In the genomic region with DNA sequence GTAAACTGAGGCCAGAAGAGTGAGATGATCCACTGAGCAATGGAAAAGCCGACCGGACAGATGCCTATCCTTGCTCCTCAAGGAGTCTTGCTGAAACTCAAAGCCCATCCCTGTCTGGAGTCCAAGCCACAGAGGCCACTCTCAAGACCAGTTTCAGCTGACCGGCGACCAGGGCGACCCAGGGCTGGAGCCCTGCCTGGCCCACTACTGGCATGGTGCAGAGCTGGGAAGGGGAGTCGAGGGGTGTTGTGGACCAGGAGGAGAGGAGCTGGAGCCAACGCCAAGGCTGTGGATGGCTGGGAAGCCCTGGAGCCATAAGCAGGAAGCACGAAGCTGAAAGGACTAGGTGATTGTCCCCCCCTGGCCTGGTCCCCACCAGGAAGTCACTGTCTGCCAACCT, we compare ENCODE assay signal across 16 cellular contexts. TPM values are rescaled to one million over a fixed set of nuclear protein-coding genes. Genes with fewer than 3 reads are reported as not detected.
DNase-seq lines count a peak whose midpoint lies in the region; ATAC-seq and TF ChIP-seq lines count a peak whose summit lies in the region.
"Had no signal": no experiment of that assay in that cellular context is flagged by ENCODE, and none has a peak within 500 bp of the region (broad histone marks: within the 10 kb centered on the region; RNA-seq: fewer than 3 reads in every experiment).

No MANE protein-coding gene starts in this region.

- H4K20me1 ChIP-seq in BLaER1 treated with 17β-estradiol and CSF1 and Interleukin-3, amounts not matched to agents 10 nM and 100 nM = peaks cover 0 to 63% (median 0%) of the 10 kb centered on the region in 11 experiments; a peak in 3 of 22 replicates
- no peaks in the 10 kb centered on the region for H4K20me1 ChIP-seq in OCI-LY7 (ENCODE audit: insufficient read depth, low read length)
- H4K20me1 ChIP-seq in H9 (ENCODE audit: control insufficient read depth, insufficient read depth, insufficient read length) = no peaks in the 10 kb centered on the region

- H3K9me3 ChIP-seq in right atrium auricular region (no peaks in the 10 kb centered on the region), OCI-LY7 (ENCODE audit: low read length) (peaks cover 5% of the 10 kb centered on the region; the same call in 1 of the 2 replicates), H9 (ENCODE audit: control insufficient read depth, low read depth, low read length) (no peaks in the 10 kb centered on the region)
- H3K9me3 ChIP-seq in BLaER1 treated with 17β-estradiol and CSF1 and Interleukin-3, amounts not matched to agents 10 nM and 100 nM (replicated peaks in 1 of 11) = peaks cover 6 to 11% (median 9%) of the 10 kb centered on the region in 11 experiments; a peak in 18 of 22 replicates
- H3K9me3 ChIP-seq in effector memory CD4-positive, alpha-beta T cell (ENCODE audit: control insufficient read depth, low read length) = no peaks in the 10 kb centered on the region

- H3K4me1 ChIP-seq in right atrium auricular region (peaks cover 0 to 35% of the 10 kb centered on the region in 2 donors), OCI-LY7 (ENCODE audit: insufficient read depth, low read length, poor library complexity, severe bottlenecking) (peaks cover 52% of the 10 kb centered on the region), H9 (ENCODE audit: insufficient read depth, low read length) (no peaks in the 10 kb centered on the region; the same call in 1 of the 2 replicates)
- H3K4me1 ChIP-seq in BLaER1 treated with 17β-estradiol and CSF1 and Interleukin-3, amounts not matched to agents 10 nM and 100 nM = peaks cover 44 to 89% (median 79%) of the 10 kb centered on the region in 10 experiments
- H3K4me1 ChIP-seq in effector memory CD4-positive, alpha-beta T cell (ENCODE audit: control insufficient read depth, insufficient read depth, low read length, poor library complexity, severe bottlenecking) = no peaks in the 10 kb centered on the region

- no TSS peak for BruUV-seq in OCI-LY7 (replicated peaks; lab: Mats Ljungman, UMichigan)

- H3K4me1 Mint-ChIP-seq in progenitor cell of endocrine pancreas (ENCODE audit: low read depth) (peaks cover 9% of the 10 kb centered on the region), H9 (peaks cover 24 to 37% of the 10 kb centered on the region in 2 experiments)

- H3K4ac ChIP-seq in H9 (ENCODE audit: low read depth, low read length) = no peak overlapping the region

- H3K4me2 ChIP-seq in BLaER1 treated with 17β-estradiol and CSF1 and Interleukin-3, amounts not matched to agents 10 nM and 100 nM = peak overlapping the region in 8 of 11 experiments; percentile 83 to 99 (median 96); a peak in 16 of 22 replicates
- H3K4me2 ChIP-seq in OCI-LY7 (ENCODE audit: low read length) (peak overlapping the region; percentile 73; the same call in 1 of the 2 replicates), H9 (ENCODE audit: insufficient read depth, insufficient read length, low read length) (no peak overlapping the region)

- no peak overlapping the region for H2BK120ac ChIP-seq in H9 (ENCODE audit: low read depth, low read length, poor library complexity, severe bottlenecking)

- H3K36me3 ChIP-seq in right atrium auricular region (no peaks in the 10 kb centered on the region), OCI-LY7 (ENCODE audit: insufficient read depth, low read length) (no peaks in the 10 kb centered on the region)
- H3K36me3 ChIP-seq in BLaER1 treated with 17β-estradiol and CSF1 and Interleukin-3, amounts not matched to agents 10 nM and 100 nM = no peaks in the 10 kb centered on the region
- no peaks in the 10 kb centered on the region for H3K36me3 ChIP-seq in effector memory CD4-positive, alpha-beta T cell (ENCODE audit: control insufficient read depth, insufficient read depth, low read length)

- no peak overlapping the region for H2BK20ac ChIP-seq in H9 (ENCODE audit: low read depth, low read length, poor library complexity, severe bottlenecking)

- no peak overlapping the region for H3K14ac ChIP-seq in H9 (ENCODE audit: insufficient read depth, low read length)

- H3K27ac ChIP-seq in right atrium auricular region = no peak overlapping the region
- H3K27ac ChIP-seq in BLaER1 treated with 17β-estradiol and CSF1 and Interleukin-3, amounts not matched to agents 10 nM and 100 nM = peak overlapping the region in 6 of 11 experiments; percentile 9 to 99 (median 93); a peak in 9 of 22 replicates
- no peak overlapping the region for H3K27ac ChIP-seq in OCI-LY7 (ENCODE audit: low read depth, low read length, poor library complexity, severe bottlenecking)
- no peak overlapping the region for H3K27ac ChIP-seq in effector memory CD4-positive, alpha-beta T cell (ENCODE audit: insufficient read depth, low read length, poor library complexity, severe bottlenecking)
- no peak overlapping the region for H3K27ac ChIP-seq in H9 (ENCODE audit: insufficient read length, low read depth, low read length)
- H3K27ac ChIP-seq: C4-2B had no signal

- POLR2A ChIA-PET in OCI-LY7 (lab: Charles Lee) = no interaction called here

- no peak for ATAC-seq in Right ventricle myocardium inferior
- ATAC-seq: HCT116, HepG2 had no signal

- H3K9me3 Mint-ChIP-seq in progenitor cell of endocrine pancreas (ENCODE audit: low read depth) = peaks cover 5% of the 10 kb centered on the region
- peaks cover 3 to 4% of the 10 kb centered on the region in 2 experiments for H3K9me3 Mint-ChIP-seq in H9

- H4K8ac ChIP-seq in H9 (replicated peaks; ENCODE audit: insufficient read length, low read depth, low read length) = no peak overlapping the region

- peaks cover 2% of the 10 kb centered on the region for H3K36me3 Mint-ChIP-seq in progenitor cell of endocrine pancreas (ENCODE audit: insufficient read depth)
- peaks cover 0 to 2% (median 2%) of the 10 kb centered on the region in 3 experiments; a peak in 2 of 7 replicates for H3K36me3 Mint-ChIP-seq in H9 (ENCODE audit: insufficient read depth in 1 of 3, low read depth in 3 of 3)
- H3K36me3 Mint-ChIP-seq: CD4-positive, alpha-beta memory T cell had no signal

- intact Hi-C loops in Right ventricle myocardium inferior (cut with DNase I) (loop anchor here (10.0 kb wide), 1 partner anchor 138 kb away; no protein-coding TSS in a partner anchor), OCI-LY7 (cut with micrococcal nuclease; ENCODE audit: unreplicated experiment) (loop anchor here (5.0 kb wide), 1 partner anchor 55 kb away; a partner anchor contains a TSS)

- H3K27me3 ChIP-seq in right atrium auricular region = peaks cover 0 to 8% of the 10 kb centered on the region in 2 donors
- peaks cover 0 to 48% (median 0%) of the 10 kb centered on the region in 11 experiments; a peak in 8 of 22 replicates for H3K27me3 ChIP-seq in BLaER1 treated with 17β-estradiol and CSF1 and Interleukin-3, amounts not matched to agents 10 nM and 100 nM
- H3K27me3 ChIP-seq in effector memory CD4-positive, alpha-beta T cell (replicated peaks; ENCODE audit: control insufficient read depth, insufficient read depth, low read length, poor library complexity, severe bottlenecking) = peaks cover 17% of the 10 kb centered on the region
- no peaks in the 10 kb centered on the region for H3K27me3 ChIP-seq in H9 (ENCODE audit: insufficient read depth, low read length)

- no peak overlapping the region for H4K91ac ChIP-seq in H9 (ENCODE audit: insufficient read length, low read depth, low read length)

- no peak overlapping the region for H3K4me3 ChIP-seq in right atrium auricular region
- no peak overlapping the region for H3K4me3 ChIP-seq in BLaER1 treated with 17β-estradiol and CSF1 and Interleukin-3, amounts not matched to agents 10 nM and 100 nM
- no peak overlapping the region for H3K4me3 ChIP-seq in OCI-LY7 (ENCODE audit: low read depth, low read length, poor library complexity, severe bottlenecking)
- no peak overlapping the region for H3K4me3 ChIP-seq in effector memory CD4-positive, alpha-beta T cell (ENCODE audit: insufficient read depth, low read depth, low read length, poor library complexity, severe bottlenecking)

- H3K27ac Mint-ChIP-seq in progenitor cell of endocrine pancreas (peak overlapping the region; percentile 77), H9 (no peak overlapping the region)
- H3K27ac Mint-ChIP-seq: CD4-positive, alpha-beta memory T cell had no signal

- H3K18ac ChIP-seq in H9 (ENCODE audit: insufficient read length, low read depth, low read length) = no peak overlapping the region

- peak; percentile 23 for DNase-seq in Right ventricle myocardium inferior (ENCODE audit: missing footprints)
- no peak for DNase-seq in right atrium auricular region (ENCODE audit: low spot score)
- no peak for DNase-seq in OCI-LY7 (ENCODE audit: low spot score)
- DNase-seq in progenitor cell of endocrine pancreas (ENCODE audit: low spot score, unreplicated experiment) = no peak
- no peak for DNase-seq in effector memory CD4-positive, alpha-beta T cell
- DNase-seq in H9 = no peak
- DNase-seq: ACHN; CD4-positive, alpha-beta memory T cell; DND-41; GDM1 had no signal

- no peaks in the 10 kb centered on the region for H3K23me2 ChIP-seq in H9 (ENCODE audit: insufficient read length, low read depth, low read length, poor library complexity, severe bottlenecking)

- H2AFZ ChIP-seq in OCI-LY7 (ENCODE audit: low read length) (no peak overlapping the region), H9 (ENCODE audit: low read length) (no peak overlapping the region)

- no peak overlapping the region for H2AK5ac ChIP-seq in H9 (ENCODE audit: insufficient read length, low read length)

- CTCF ChIA-PET in OCI-LY7 (lab: Charles Lee; ENCODE audit: unreplicated experiment) = interaction anchor here (1.0 kb wide), 1 partner anchor 116 kb away, joined by 3 read pairs; no protein-coding TSS in a partner anchor

- H4K5ac ChIP-seq in H9 (ENCODE audit: insufficient read length, low read depth, low read length) = no peak overlapping the region

- no peak overlapping the region for H3K23ac ChIP-seq in H9 (ENCODE audit: insufficient read length, low read depth, low read length)

- H3K4me3 Mint-ChIP-seq in progenitor cell of endocrine pancreas (ENCODE audit: low read depth) (no peak overlapping the region), H9 (no peak overlapping the region)
- H3K4me3 Mint-ChIP-seq: CD4-positive, alpha-beta memory T cell had no signal

- H2BK12ac ChIP-seq in H9 (ENCODE audit: insufficient read length, low read depth, low read length) = no peak overlapping the region

- H3K27me3 Mint-ChIP-seq in progenitor cell of endocrine pancreas (peaks cover 14% of the 10 kb centered on the region), H9 (ENCODE audit: low read depth) (peaks cover 3% of the 10 kb centered on the region)

- no peak for TF ChIP-seq CTCF in right atrium auricular region (IDR thresholded peaks at IDR 0.05)
- no peak for TF ChIP-seq CTCF in OCI-LY7 (conservative IDR thresholded peaks at IDR 0.05; ENCODE audit: low read length)
- no peak for TF ChIP-seq CTCF in progenitor cell of endocrine pancreas (IDR thresholded peaks at IDR 0.05; ENCODE audit: unreplicated experiment)
- TF ChIP-seq CTCF in H9 (conservative IDR thresholded peaks at IDR 0.05) = no peak

- no peaks in the 10 kb centered on the region for H3K9me2 ChIP-seq in OCI-LY7 (ENCODE audit: insufficient read depth, low read length)

- no CpG with 5 or more reads among the region's 8 CpGs for WGBS in H9 (ENCODE audit: extremely low coverage, insufficient read length, low lambda C conversion rate)

- no peaks in the 10 kb centered on the region for H3K79me1 ChIP-seq in H9 (ENCODE audit: insufficient read depth, low read depth, low read length, poor library complexity, severe bottlenecking)

- H2BK5ac ChIP-seq in H9 (ENCODE audit: insufficient read length, low read length) = no peak overlapping the region

- H3K56ac ChIP-seq in H9 (ENCODE audit: insufficient read length, low read depth, low read length) = no peak overlapping the region

- H3K79me2 ChIP-seq in OCI-LY7 (ENCODE audit: insufficient read depth, low read depth, low read length) (no peaks in the 10 kb centered on the region), H9 (ENCODE audit: insufficient read depth, low read length) (no peaks in the 10 kb centered on the region)

- H2BK15ac ChIP-seq in H9 (ENCODE audit: low read depth, low read length) = no peak overlapping the region

- no peak overlapping the region for H3T11ph ChIP-seq in H9 (ENCODE audit: low read length)

- peak overlapping the region in 5 of 11 experiments; percentile 67 to 93 (median 88); a peak in 5 of 22 replicates for H3K9ac ChIP-seq in BLaER1 treated with 17β-estradiol and CSF1 and Interleukin-3, amounts not matched to agents 10 nM and 100 nM
- H3K9ac ChIP-seq in H9 (ENCODE audit: extremely low read depth, insufficient read length, low read length) = no peak overlapping the region

RNA-seq across cellular contexts. Expression of a gene that starts 22.1 kb away (rescaled TPM):
- total RNA-seq in Right ventricle myocardium inferior (0.22 TPM), right atrium auricular region (1 to 10 TPM in 1 of 2 donors, not detected in 1; 1.7 TPM), OCI-LY7 (2022) (2.6 and 3.6 TPM in 2 replicates), progenitor cell of endocrine pancreas (not detected in 2 replicates), H9 (2021) (0.39 and 0.64 TPM in 2 replicates)
- total RNA-seq in OCI-LY7 (2014; rRNA removed; shearing (Covaris generic)) = 7.8 and 8.9 TPM in 2 replicates
- total RNA-seq: A172; CD4-positive, alpha-beta memory T cell; H4; HepG2 had no signal

RNA-seq across cellular contexts. Expression of a gene that starts 49.1 kb away (rescaled TPM):
- total RNA-seq in Right ventricle myocardium inferior (not detected), right atrium auricular region (not detected), OCI-LY7 (2022) (not detected in 2 replicates), progenitor cell of endocrine pancreas (not detected in 2 replicates), H9 (2021) (not detected in 2 replicates)
- not detected in 2 replicates for total RNA-seq in OCI-LY7 (2014; rRNA removed; shearing (Covaris generic))
- total RNA-seq: A172, H4, HepG2 had no signal

RNA-seq across cellular contexts. Expression of a gene that starts 52.5 kb away (rescaled TPM):
- total RNA-seq in Right ventricle myocardium inferior (9.5 TPM), right atrium auricular region (10 to 100 TPM in 1 of 2 donors, 1 to 10 TPM in 1; 4.9 to 27.7 TPM), OCI-LY7 (2022) (not detected in 2 replicates), progenitor cell of endocrine pancreas (0.07 and 0.14 TPM in 2 replicates), H9 (2021) (0.61 and 0.86 TPM in 2 replicates)
- 0.88 and 1.0 TPM in 2 replicates for total RNA-seq in OCI-LY7 (2014; rRNA removed; shearing (Covaris generic))
- total RNA-seq: H4 had no signal

Comparison
In these comparisons a context has a peak if more than half of its experiments do, and no peak if none do; other contexts are left out.
1. H3K27ac ChIP-seq: peak in BLaER1 treated with 17β-estradiol and CSF1 and Interleukin-3, amounts not matched to agents 10 nM and 100 nM (6 of 11); none in right atrium auricular region (0 of 2), OCI-LY7 (single experiment), effector memory CD4-positive, alpha-beta T cell (single experiment) and H9 (single experiment).